Comparison of ENCODE assay signal across 8 cellular contexts in the genomic region with DNA sequence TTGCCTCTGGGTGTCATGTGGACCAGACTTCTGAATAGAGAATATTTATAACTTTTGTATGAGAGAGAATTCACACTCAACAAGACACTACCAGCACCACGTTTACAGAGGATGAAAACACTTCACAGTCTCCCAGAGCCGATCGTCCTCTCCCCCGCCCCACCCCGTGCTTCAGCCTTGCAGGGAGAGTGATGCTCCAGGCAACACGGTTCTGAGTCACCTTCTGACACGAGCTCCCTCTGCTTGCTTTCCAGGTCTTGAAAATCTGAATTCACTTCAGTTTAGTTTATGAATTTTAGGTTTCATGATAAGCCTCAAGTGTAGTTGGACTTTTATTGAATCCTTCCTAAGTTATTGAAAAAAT. TPM values are rescaled to one million over a fixed set of nuclear protein-coding genes. Genes with fewer than 3 reads are reported as not detected.
DNase-seq lines count a peak whose midpoint lies in the region; ATAC-seq and TF ChIP-seq lines count a peak whose summit lies in the region.
"Had no signal": no experiment of that assay in that cellular context is flagged by ENCODE, and none has a peak within 500 bp of the region (broad histone marks: within the 10 kb centered on the region; RNA-seq: fewer than 3 reads in every experiment).

No MANE protein-coding gene starts in this region.

- H3K27me3 ChIP-seq in mesenchymal stem cell (ENCODE audit: control insufficient read depth in 1 of 2, insufficient read depth in 1 of 2, low read length in 2 of 2): no peaks in the 10 kb centered on the region

- H3K14ac ChIP-seq in mesenchymal stem cell (ENCODE audit: low read length in 2 of 2): no peak overlapping the region

- peak overlapping the region; percentile 35 for H3K9ac ChIP-seq in mesenchymal stem cell (ENCODE audit: low read length)

- H3K27ac ChIP-seq in mesenchymal stem cell (ENCODE audit: low read length, poor library complexity, severe bottlenecking): no peak overlapping the region

- peaks cover 32% of the 10 kb centered on the region for H3K4me1 Mint-ChIP-seq in brain

- peak overlapping the region in 4 of 5 experiments; percentile 24 to 94 (median 32) for H3K27ac Mint-ChIP-seq in brain

- H2AFZ ChIP-seq in mesenchymal stem cell (ENCODE audit: low read depth, low read length): no peak overlapping the region

- TF ChIP-seq CTCF in brain (conservative IDR thresholded peaks at IDR 0.05): no peak

- peaks cover 24% of the 10 kb centered on the region for H3K79me1 ChIP-seq in mesenchymal stem cell (replicated peaks; ENCODE audit: low read length, poor library complexity, severe bottlenecking)

- no peaks in the 10 kb centered on the region for H3K27me3 Mint-ChIP-seq in brain

- WGBS in mesenchymal stem cell: 56% methylated on average over 7 of the region's 7 CpGs

- peaks cover 87% of the 10 kb centered on the region for H3K36me3 Mint-ChIP-seq in brain

- peaks cover 0 to 12% (median 0%) of the 10 kb centered on the region in 5 experiments for H3K9me3 Mint-ChIP-seq in brain

- no peaks in the 10 kb centered on the region for H3K9me3 ChIP-seq in mesenchymal stem cell (ENCODE audit: control insufficient read depth, low read length)

- H3K4me1 ChIP-seq in mesenchymal stem cell (ENCODE audit: control insufficient read depth, insufficient read depth, low read depth, low read length): peaks cover 33% of the 10 kb centered on the region

- peak; percentile 43 for DNase-seq in EH (ENCODE audit: low read depth)
- DNase-seq in M059J (ENCODE audit: low read depth): peak; percentile 64
- peak; percentile 56 for DNase-seq in mesenchymal stem cell
- no peak for DNase-seq in GM19240 (ENCODE audit: insufficient read length, low spot score)
- DNase-seq: OCI-M1 had no signal

- no peak overlapping the region for H2AK5ac ChIP-seq in mesenchymal stem cell (ENCODE audit: low read length, severe bottlenecking)

- no peak overlapping the region for H3K23ac ChIP-seq in mesenchymal stem cell (ENCODE audit: low read length in 2 of 2)

- H4K8ac ChIP-seq in mesenchymal stem cell (ENCODE audit: low read length): no peak overlapping the region

- no peak overlapping the region for H2BK5ac ChIP-seq in mesenchymal stem cell (ENCODE audit: low read depth, low read length, poor library complexity, severe bottlenecking)

- no peak overlapping the region for H2BK120ac ChIP-seq in mesenchymal stem cell (ENCODE audit: low read depth, low read length)

- ATAC-seq in GM18868 (IDR thresholded peaks at IDR 0.05; ENCODE audit: unreplicated experiment): no peak
- ATAC-seq in HG02623 (IDR thresholded peaks at IDR 0.05; ENCODE audit: unreplicated experiment): no peak

- no peak overlapping the region for H2BK12ac ChIP-seq in mesenchymal stem cell (ENCODE audit: low read length in 2 of 2)

- no peak overlapping the region for H4K91ac ChIP-seq in mesenchymal stem cell (ENCODE audit: low read length)

- peaks cover 76 to 86% of the 10 kb centered on the region in 2 experiments for H3K36me3 ChIP-seq in mesenchymal stem cell (ENCODE audit: control insufficient read depth in 1 of 2, insufficient read depth in 2 of 2, low read depth in 1 of 2, low read length in 2 of 2)

- H2BK15ac ChIP-seq in mesenchymal stem cell (ENCODE audit: low read depth, poor library complexity, severe bottlenecking): no peak overlapping the region

- peak overlapping the region in 1 of 2 experiments; percentile 13 for H3K4me3 ChIP-seq in mesenchymal stem cell (ENCODE audit: insufficient read depth in 1 of 2, low read depth in 1 of 2, low read length in 2 of 2)

- H3K4me3 Mint-ChIP-seq in brain: no peak overlapping the region

- no peak overlapping the region for H3K4ac ChIP-seq in mesenchymal stem cell (ENCODE audit: low read depth in 1 of 2, low read length in 2 of 2)

- no peak overlapping the region for H3K4me2 ChIP-seq in mesenchymal stem cell (ENCODE audit: low read length, poor library complexity, severe bottlenecking)

- no peak overlapping the region for H3K18ac ChIP-seq in mesenchymal stem cell (ENCODE audit: low read depth in 1 of 2, low read length in 2 of 2)

RNA-seq across cellular contexts. Expression of gene CPLX1, which starts 59.8 kb away (rescaled TPM):
- not detected in 2 replicates for total RNA-seq in M059J (2014; rRNA removed; shearing (Covaris generic))
- polyA plus RNA-seq in brain (ENCODE audit: insufficient read depth, low read depth, low replicate concordance): 89.5 TPM
- 0.14 TPM for polyA plus RNA-seq in mesenchymal stem cell (2013, experiment 1 of 2)
- polyA plus RNA-seq in mesenchymal stem cell (2013, experiment 2 of 2): 0.10 TPM
